In genomic region chr13:96020155-96020575, GRCh38 we compare ENCODE assay signal across 8 cellular contexts. TPM values are rescaled to one million over a fixed set of nuclear protein-coding genes. Genes with fewer than 3 reads are reported as not detected.
A peak's percentile ranks its signal among the peaks of the same experiment; 100 is the strongest.
DNase-seq lines count a peak whose midpoint lies in the region; ATAC-seq and TF ChIP-seq lines count a peak whose summit lies in the region.

No MANE protein-coding gene starts in this region.

- no peaks in the 10 kb centered on the region for H3K9me3 ChIP-seq in WERI-Rb-1 (ENCODE audit: severe bottlenecking)
- H3K9me3 ChIP-seq in MG63 = no peaks in the 10 kb centered on the region

- H3K4me3 ChIP-seq in WERI-Rb-1 (ENCODE audit: low read depth, low read length) = no peak overlapping the region
- H3K4me3 ChIP-seq in MG63 = no peak overlapping the region

- peaks cover 0 to 7% (median 6%) of the 10 kb centered on the region in 7 donors for H3K9me3 Mint-ChIP-seq in CD14-positive monocyte
- peaks cover 4% of the 10 kb centered on the region for H3K9me3 Mint-ChIP-seq in glutamatergic neuron (ENCODE audit: unreplicated experiment)

- H3K36me3 ChIP-seq in WERI-Rb-1 = no peaks in the 10 kb centered on the region; the same call in 1 of the 2 replicates
- H3K36me3 ChIP-seq in MG63 = peaks cover 10% of the 10 kb centered on the region

- peak; percentile 92 for ATAC-seq in GM18867 (IDR thresholded peaks at IDR 0.05; ENCODE audit: unreplicated experiment)
- ATAC-seq in HG02981 (IDR thresholded peaks at IDR 0.05; ENCODE audit: unreplicated experiment) = peak; percentile 96
- ATAC-seq in sciatic nerve = peak; percentile 83

- H3K27me3 ChIP-seq in WERI-Rb-1 (ENCODE audit: insufficient read depth, low read depth, severe bottlenecking) = no peaks in the 10 kb centered on the region
- H3K27me3 ChIP-seq in MG63 = no peaks in the 10 kb centered on the region

- H3K27ac ChIP-seq in WERI-Rb-1 = no peak overlapping the region

- intact Hi-C loops in CD14-positive monocyte (cut with micrococcal nuclease) = no loop called here
- intact Hi-C loops in sciatic nerve (cut with DNase I) = no loop called here

- H3K4me3 Mint-ChIP-seq in CD14-positive monocyte (no peak overlapping the region), glutamatergic neuron (ENCODE audit: unreplicated experiment) (no peak overlapping the region)

- TF ChIP-seq CTCF in CD14-positive monocyte (IDR thresholded peaks at IDR 0.05) (peak; percentile 52), WERI-Rb-1 (IDR thresholded peaks at IDR 0.05; ENCODE audit: low read depth, low read length) (peak; percentile 85), glutamatergic neuron (IDR thresholded peaks at IDR 0.05; ENCODE audit: partially characterized antibody, unreplicated experiment) (peak; percentile 47)

- H3K4me1 Mint-ChIP-seq in CD14-positive monocyte (no peaks in the 10 kb centered on the region), glutamatergic neuron (ENCODE audit: low read depth, unreplicated experiment) (peaks cover 14% of the 10 kb centered on the region)

- peak overlapping the region in 1 of 7 donors; percentile 31 for H3K27ac Mint-ChIP-seq in CD14-positive monocyte
- no peak overlapping the region for H3K27ac Mint-ChIP-seq in glutamatergic neuron (ENCODE audit: unreplicated experiment)

- peaks cover 25 to 26% of the 10 kb centered on the region in 2 donors for H3K36me3 Mint-ChIP-seq in CD14-positive monocyte
- peaks cover 13% of the 10 kb centered on the region for H3K36me3 Mint-ChIP-seq in glutamatergic neuron (ENCODE audit: unreplicated experiment)

- H3K27me3 Mint-ChIP-seq in CD14-positive monocyte (ENCODE audit: low read depth in 3 of 3) (peaks cover 0 to 3% (median 0%) of the 10 kb centered on the region in 3 donors), glutamatergic neuron (ENCODE audit: unreplicated experiment) (peaks cover 2% of the 10 kb centered on the region)

- DNase-seq in CD14-positive monocyte (ENCODE audit: low spot score) (no peak), NCI-H1694 (lab: John Stamatoyannopoulos, UW) (peak; percentile 24), WERI-Rb-1 (peak; percentile 62), glutamatergic neuron (no peak), sciatic nerve (ENCODE audit: low spot score) (no peak), MG63 (no peak)

RNA-seq across cellular contexts. Expression of gene UGGT2, which starts 33.0 kb away (rescaled TPM):
- 1 to 10 TPM; 4.0 to 6.3 TPM for polyA plus RNA-seq in CD14-positive monocyte
- total RNA-seq in glutamatergic neuron (ENCODE audit: unreplicated experiment) (34.6 TPM), sciatic nerve (44.9 TPM)
- total RNA-seq in MG63 (2014; rRNA removed; shearing (Covaris generic); ENCODE audit: low replicate concordance) = 8.8 and 21.2 TPM in 2 replicates

Comparison
In these comparisons a context has a peak if more than half of its experiments do, and no peak if none do; other contexts are left out.
1. DNase-seq: peak in NCI-H1694 (single experiment) and WERI-Rb-1 (single experiment); none in CD14-positive monocyte (single experiment), glutamatergic neuron (single experiment), sciatic nerve (single experiment) and MG63 (single experiment).
2. Peak in every context shown above with its lines, with median percentiles within 50 percentile points of each other: CTCF ChIP-seq and ATAC-seq.